Comparison of ENCODE assay signal across 1 cellular context in genomic region chr1:246699095-246699735, GRCh38.
TF ChIP-seq lines count a peak whose summit lies in the region.

No MANE protein-coding gene starts in this region.

TF ChIP-seq in K562, 482 proteins besides CTCF, POLR2A, EP300 and RAD21 (continued from another document and continues in another):
- TF ChIP-seq ZNF592 (IDR thresholded peaks at IDR 0.05), result no peak
- TF ChIP-seq NR1H2 (CRISPR knock-in tag; IDR thresholded peaks at IDR 0.05), result no peak
- TF ChIP-seq RBFOX2 (IDR thresholded peaks at IDR 0.05; ENCODE audit: low read depth, low read length), result no peak
- no peak for TF ChIP-seq U2AF1 (optimal IDR thresholded peaks at IDR 0.05; ENCODE audit: low read depth, low read length)
- TF ChIP-seq THRB (CRISPR knock-in tag; conservative IDR thresholded peaks at IDR 0.05), result no peak
- TF ChIP-seq SMC3 (conservative IDR thresholded peaks at IDR 0.05; ENCODE audit: insufficient read depth, low read depth, low read length), result peak; percentile 72
- no peak for TF ChIP-seq PTRF (tag; IDR thresholded peaks at IDR 0.05)
- no peak for TF ChIP-seq ATF2 (CRISPR knock-in tag; IDR thresholded peaks at IDR 0.05)
- TF ChIP-seq ZNF445 (CRISPR knock-in tag; IDR thresholded peaks at IDR 0.05; ENCODE audit: low read depth), result no peak
- no peak for TF ChIP-seq SREBF1 (IDR thresholded peaks at IDR 0.05; ENCODE audit: borderline replicate concordance, low read depth, low read length)
- peak in 1 of 2 experiments; percentile 44 for TF ChIP-seq E2F6 (IDR thresholded peaks at IDR 0.05; ENCODE audit: borderline replicate concordance in 1 of 2, extremely low read depth in 1 of 2, insufficient read depth in 1 of 2, insufficient read length in 1 of 2, low read depth in 1 of 2, low read length in 1 of 2, poor library complexity in 1 of 2, severe bottlenecking in 1 of 2)
- no peak for TF ChIP-seq ZNF79 (CRISPR knock-in tag; IDR thresholded peaks at IDR 0.05; ENCODE audit: low read depth)
- TF ChIP-seq HIVEP1 (CRISPR knock-in tag; IDR thresholded peaks at IDR 0.05), result no peak
- TF ChIP-seq CBX5 (IDR thresholded peaks at IDR 0.05; ENCODE audit: borderline replicate concordance, low read depth), result no peak
- no peak for TF ChIP-seq FOXO4 (CRISPR knock-in tag; IDR thresholded peaks at IDR 0.05)
- no peak for TF ChIP-seq TCF7L2 (IDR thresholded peaks at IDR 0.05; ENCODE audit: low read depth, low read length)
- no peak for TF ChIP-seq ZNF644 (tag; IDR thresholded peaks at IDR 0.05; ENCODE audit: low read depth)
- TF ChIP-seq NFRKB (IDR thresholded peaks at IDR 0.05; ENCODE audit: low read depth), result no peak
- TF ChIP-seq BRD9 (IDR thresholded peaks at IDR 0.05; ENCODE audit: low read depth, partially characterized antibody), result peak; percentile 12
- 0 out of 2 replicates have a peak, but pooled peaks have one; percentile 7 for TF ChIP-seq SMARCA5 (IDR thresholded peaks at IDR 0.05)
- 0 out of 2 replicates have a peak, but pooled peaks have one; percentile 64 for TF ChIP-seq XRCC5 (IDR thresholded peaks at IDR 0.05; ENCODE audit: low read depth, low read length)
- no peak for TF ChIP-seq NCOA4 (IDR thresholded peaks at IDR 0.05; ENCODE audit: partially characterized antibody)
- no peak for TF ChIP-seq HNRNPL (IDR thresholded peaks at IDR 0.05; ENCODE audit: low read depth, low read length)
- no peak; the same call in 1 of the 2 replicates for TF ChIP-seq BCOR (IDR thresholded peaks at IDR 0.05)
- TF ChIP-seq NR4A1 (CRISPR knock-in tag; IDR thresholded peaks at IDR 0.05), result no peak
- TF ChIP-seq NR4A1 (tag; IDR thresholded peaks at IDR 0.05), result no peak
- no peak for TF ChIP-seq GMEB1 (CRISPR knock-in tag; IDR thresholded peaks at IDR 0.05)
- TF ChIP-seq NFE2 (IDR thresholded peaks at IDR 0.05; ENCODE audit: low read depth), result no peak
- no peak for TF ChIP-seq GABPB2 (CRISPR knock-in tag; conservative IDR thresholded peaks at IDR 0.05)
- no peak for TF ChIP-seq ZNF347 (CRISPR knock-in tag; IDR thresholded peaks at IDR 0.05; ENCODE audit: low read depth)
- TF ChIP-seq CHAMP1 (IDR thresholded peaks at IDR 0.05), result peak; percentile 32; the same call in 1 of the 2 replicates
- TF ChIP-seq ASH1L (IDR thresholded peaks at IDR 0.05; ENCODE audit: borderline replicate concordance, low read depth, partially characterized antibody), result no peak
- TF ChIP-seq ZNF384 (IDR thresholded peaks at IDR 0.05; ENCODE audit: low read depth, low read length), result no peak
- no peak for TF ChIP-seq RBM14 (IDR thresholded peaks at IDR 0.05; ENCODE audit: borderline replicate concordance, insufficient read depth, low read depth, low read length)
- peak; percentile 89 to 91 for TF ChIP-seq FOXK2 (conservative IDR thresholded peaks at IDR 0.05 in 1 of 2, IDR thresholded peaks at IDR 0.05 in 1 of 2; ENCODE audit: low read depth in 2 of 2)
- TF ChIP-seq FOXK1 (CRISPR knock-in tag; IDR thresholded peaks at IDR 0.05; ENCODE audit: borderline replicate concordance), result no peak
- no peak for TF ChIP-seq SLC30A9 (CRISPR knock-in tag; IDR thresholded peaks at IDR 0.05)
- TF ChIP-seq ELF4 (CRISPR knock-in tag; IDR thresholded peaks at IDR 0.05), result no peak
- no peak for TF ChIP-seq ZC3H4 (CRISPR knock-in tag; IDR thresholded peaks at IDR 0.05; ENCODE audit: borderline replicate concordance)
- TF ChIP-seq E2F3 (CRISPR knock-in tag; IDR thresholded peaks at IDR 0.05), result no peak
- no peak for TF ChIP-seq ATF6 (CRISPR knock-in tag; IDR thresholded peaks at IDR 0.05)
- peak; percentile 76 for TF ChIP-seq HINFP (tag; conservative IDR thresholded peaks at IDR 0.05; ENCODE audit: low read depth)
